Comparison of ENCODE assay signal across 8 cellular contexts in genomic region chr6:166381733-166382499, GRCh38.
DNase-seq lines count a peak whose midpoint lies in the region; ATAC-seq and TF ChIP-seq lines count a peak whose summit lies in the region.

No MANE protein-coding gene starts in this region.

- peaks cover 13% of the 10 kb centered on the region for H3K4me1 Mint-ChIP-seq in central memory CD8-positive, alpha-beta T cell

- H3K9me3 Mint-ChIP-seq in central memory CD8-positive, alpha-beta T cell = no peaks in the 10 kb centered on the region

- H3K4me3 ChIP-seq in WI38 (ENCODE audit: low read depth, low read length) = peak overlapping the region; percentile 79

- peak overlapping the region; percentile 86 for H3K4me3 Mint-ChIP-seq in central memory CD8-positive, alpha-beta T cell

- TF ChIP-seq CTCF in WI38 (IDR thresholded peaks at IDR 0.05; ENCODE audit: low read depth, low read length) = peak; percentile 60

- H3K27ac Mint-ChIP-seq in central memory CD8-positive, alpha-beta T cell (ENCODE audit: low read depth) = peak overlapping the region; percentile 88

- H3K36me3 Mint-ChIP-seq in central memory CD8-positive, alpha-beta T cell (ENCODE audit: insufficient read depth) = peaks cover 8% of the 10 kb centered on the region

- H3K27me3 Mint-ChIP-seq in central memory CD8-positive, alpha-beta T cell = no peaks in the 10 kb centered on the region

- ATAC-seq in HG02840 (IDR thresholded peaks at IDR 0.05; ENCODE audit: low FRiP score, unreplicated experiment) = peak; percentile 48
- ATAC-seq in central memory CD8-positive, alpha-beta T cell (replicated peaks; ENCODE audit: extremely low read depth, poor library complexity, severe bottlenecking) = peak; percentile 25

- DNase-seq in NCI-H1694 treated with DMSO at 0.1 percent for 48 hours (lab: John Stamatoyannopoulos, UW) (peak; percentile 29), NCI-H1694 (lab: John Stamatoyannopoulos, UW) (no peak), NCI-H146 treated with DMSO at 0.1 percent for 48 hours (lab: John Stamatoyannopoulos, UW; ENCODE audit: unreplicated experiment) (peak; percentile 76), left kidney (ENCODE audit: low read depth, low spot score) (peak; percentile 85)
- DNase-seq in central memory CD8-positive, alpha-beta T cell (ENCODE audit: low spot score in 2 of 2) = peak; percentile 50 to 52
- peak; percentile 48 for DNase-seq in stimulated activated CD4-positive, alpha-beta T cell treated with anti-CD3 and anti-CD28 coated beads, Interleukin-2, amount 100 ng/mL, for 4 hours (ENCODE audit: low read depth)
